Comparison of ENCODE assay signal across 8 cellular contexts in the genomic region with DNA sequence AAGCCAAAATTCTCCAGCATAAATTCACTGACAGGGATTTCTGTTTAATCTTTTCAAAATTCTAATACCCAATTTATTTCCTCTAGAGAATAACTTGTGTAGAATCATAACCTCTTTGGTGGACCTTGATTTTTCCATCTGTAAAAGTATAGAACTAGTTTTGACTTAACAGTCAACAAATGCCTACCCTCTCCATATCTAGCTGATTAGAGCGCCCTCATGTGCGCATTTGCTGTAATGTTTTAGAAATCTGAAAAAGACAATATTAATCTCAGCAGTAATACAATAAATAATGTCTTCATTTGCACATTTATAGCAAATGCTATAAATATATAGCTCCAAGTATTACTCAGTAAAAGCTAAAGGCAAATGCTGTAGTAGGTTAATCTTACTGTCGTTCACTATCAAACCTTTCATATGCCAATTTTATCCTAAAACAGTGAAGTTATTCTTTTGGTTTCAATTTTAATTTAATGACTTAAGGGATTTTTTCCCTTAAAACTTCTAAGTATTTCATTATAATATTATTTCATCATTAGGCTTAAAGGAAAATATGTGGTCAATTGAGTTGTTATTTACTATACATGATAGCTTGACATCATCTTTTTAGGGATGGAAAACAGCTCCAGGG.
DNase-seq lines count a peak whose midpoint lies in the region; TF ChIP-seq lines count a peak whose summit lies in the region.
"Not testable (repeated sequence)": the region's sequence is repeated elsewhere in the genome, so short reads cannot be mapped to it uniquely, and the experiment has no call there.

No MANE protein-coding gene starts in this region.

- not testable (repeated sequence) for DNase-seq in A673 (ENCODE audit: low spot score)
- DNase-seq in GM12865 (ENCODE audit: low read depth) (peak; percentile 1), NAMALWA (ENCODE audit: low spot score) (peak; percentile 29), brain microvascular endothelial cell (peak; percentile 6), fibroblast of mammary gland (ENCODE audit: low read depth) (peak; percentile 3)
- DNase-seq in activated CD4-positive, alpha-beta T cell treated with anti-CD3 and anti-CD28 coated beads for 48 hours = peak; percentile 29
- DNase-seq in stimulated activated CD4-positive, alpha-beta T cell treated with anti-CD3 and anti-CD28 coated beads, Interleukin-4, amount 100 ng/mL, for 48 hours (ENCODE audit: low read depth in 2 of 2) = peak; percentile 3

- H3K27ac ChIP-seq in A673 (ENCODE audit: low read depth, low read length, poor library complexity, severe bottlenecking); brain microvascular endothelial cell: not testable (repeated sequence)

- not testable (repeated sequence) for H3K9me3 Mint-ChIP-seq in nephron

- not testable (repeated sequence) for H3K27me3 ChIP-seq in A673 (replicated peaks; ENCODE audit: insufficient read depth, low read depth, low read length, poor library complexity); brain microvascular endothelial cell (replicated peaks)

- not testable (repeated sequence) for BruUV-seq in A673 (replicated peaks; lab: Mats Ljungman, UMichigan)

- H3K4me1 Mint-ChIP-seq in nephron = not testable (repeated sequence)

- POLR2A ChIA-PET in A673 (lab: Charles Lee; ENCODE audit: low non-redundant PET) = not testable (repeated sequence)

- in situ Hi-C loops in brain microvascular endothelial cell (cut with HindIII; ENCODE audit: low pct_ligation_motif_present, low sequenced_read_pairs) = not testable (repeated sequence)

- not testable (repeated sequence) for H3K4me3 Mint-ChIP-seq in nephron

- H3K9me3 ChIP-seq in A673 (ENCODE audit: low read depth, low read length, poor library complexity, severe bottlenecking) = not testable (repeated sequence)

- CTCF ChIA-PET in A673 (lab: Charles Lee) = not testable (repeated sequence)

- H3K27me3 Mint-ChIP-seq in nephron (ENCODE audit: low read depth) = not testable (repeated sequence)

- H3K36me3 Mint-ChIP-seq in nephron (ENCODE audit: low read depth) = not testable (repeated sequence)

- H3K4me1 ChIP-seq in A673 (ENCODE audit: insufficient read depth, low read length, poor library complexity, severe bottlenecking) = not testable (repeated sequence)

- intact Hi-C loops in A673 (cut with micrococcal nuclease; ENCODE audit: unreplicated experiment) = not testable (repeated sequence)

- H3K36me3 ChIP-seq in A673 (ENCODE audit: insufficient read depth, low read length, poor library complexity, severe bottlenecking); brain microvascular endothelial cell (replicated peaks): not testable (repeated sequence)

- TF ChIP-seq CTCF in A673 (conservative IDR thresholded peaks at IDR 0.05; ENCODE audit: low read depth, low read length) (peak; percentile 34; the same call in 1 of the 2 replicates), GM12865 (IDR thresholded peaks at IDR 0.05; ENCODE audit: insufficient read depth, low read depth, low read length, missing control alignments) (peak; percentile 8), nephron (IDR thresholded peaks at IDR 0.05; ENCODE audit: unreplicated experiment in 3 of 3) (peak; percentile 18 to 46 (median 30))
- TF ChIP-seq CTCF in brain microvascular endothelial cell (IDR thresholded peaks at IDR 0.05; ENCODE audit: low read depth, low read length, missing control alignments); fibroblast of mammary gland (conservative IDR thresholded peaks at IDR 0.05; ENCODE audit: control insufficient read depth, insufficient read depth, low read depth, low read length): not testable (repeated sequence)

- H3K4me3 ChIP-seq in A673 (ENCODE audit: low read depth, low read length, poor library complexity, severe bottlenecking); GM12865 (ENCODE audit: low read depth, low read length); brain microvascular endothelial cell (ENCODE audit: low read depth, low read length); fibroblast of mammary gland (ENCODE audit: control insufficient read depth, low read depth, low read length): not testable (repeated sequence)

- H3K27ac Mint-ChIP-seq in nephron = not testable (repeated sequence)
